Comparison of ENCODE assay signal across 12 cellular contexts in the genomic region with DNA sequence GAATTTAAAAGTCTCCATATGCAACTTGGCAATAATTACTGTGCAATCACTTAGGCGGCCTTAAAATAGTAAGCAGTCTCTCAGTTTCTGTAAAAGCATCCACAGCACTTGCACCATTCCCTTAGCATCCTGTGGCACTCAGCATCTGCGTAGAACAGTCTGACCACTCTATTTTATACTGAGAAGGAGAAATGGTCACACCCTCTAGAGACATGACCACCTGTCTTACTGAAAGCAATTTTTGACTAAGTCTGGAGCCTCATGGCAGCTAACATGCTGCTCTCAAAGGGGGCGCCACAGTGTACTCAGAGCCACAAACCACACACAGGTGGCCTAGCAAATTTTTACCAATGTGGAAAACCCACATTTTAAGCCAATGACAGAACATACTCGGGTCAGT.
DNase-seq lines count a peak whose midpoint lies in the region; ATAC-seq and TF ChIP-seq lines count a peak whose summit lies in the region.
"Had no signal": no experiment of that assay in that cellular context is flagged by ENCODE, and none has a peak within 500 bp of the region (broad histone marks: within the 10 kb centered on the region; RNA-seq: fewer than 3 reads in every experiment).

No MANE protein-coding gene starts in this region.

- H3K36me3 Mint-ChIP-seq in endodermal cell (ENCODE audit: low read depth), result peaks cover 80% of the 10 kb centered on the region

- H3K27ac ChIP-seq in endodermal cell (ENCODE audit: low read depth, low read length), result no peak overlapping the region
- H3K27ac ChIP-seq: hepatocyte had no signal

- peak overlapping the region; percentile 59 for H3K4me3 ChIP-seq in endodermal cell (ENCODE audit: low read length)
- H3K4me3 ChIP-seq: hepatocyte had no signal

- DNase-seq in endodermal cell (no peak), AG08395 (ENCODE audit: low spot score) (no peak), UCSD-AML1 (lab: John Stamatoyannopoulos, UW; ENCODE audit: unreplicated experiment) (no peak), Right ventricle myocardium superior (no peak)
- DNase-seq in activated naive CD4-positive, alpha-beta T cell treated with Interleukin-2 at 50 U/mL for 16 hours, result no peak
- DNase-seq: activated CD4-positive, alpha-beta T cell treated with anti-CD3 and anti-CD28 coated beads for 1 hour; DMS53; NCI-H146 had no signal

- WGBS in endodermal cell (ENCODE audit: insufficient coverage in 1 of 2, insufficient read length in 1 of 2), 2 experiments, result 86 to 93% methylated on average over 2 to 4 of the region's 4 CpGs

- intact Hi-C loops in Right ventricle myocardium superior (cut with DNase I), result no loop called here

- H3K9me3 ChIP-seq in endodermal cell (ENCODE audit: control insufficient read depth, low read length), result peaks cover 43% of the 10 kb centered on the region

- peak overlapping the region; percentile 16 for H3K4me3 Mint-ChIP-seq in endodermal cell

- H3K27me3 Mint-ChIP-seq in endodermal cell (ENCODE audit: insufficient read depth), result no peaks in the 10 kb centered on the region

- H3K9me3 Mint-ChIP-seq in endodermal cell, result peaks cover 19% of the 10 kb centered on the region

- peaks cover 57% of the 10 kb centered on the region for H3K36me3 ChIP-seq in endodermal cell (ENCODE audit: control insufficient read depth, insufficient read depth, low read length)

- no peak overlapping the region for H3K9ac ChIP-seq in endodermal cell (ENCODE audit: extremely low read depth, low read length, poor library complexity, severe bottlenecking)

- ATAC-seq in GM19023 (IDR thresholded peaks at IDR 0.05; ENCODE audit: unreplicated experiment), result peak; percentile 88
- ATAC-seq in GM21723 (IDR thresholded peaks at IDR 0.05; ENCODE audit: unreplicated experiment), result peak; percentile 93
- ATAC-seq in HG03135 (IDR thresholded peaks at IDR 0.05; ENCODE audit: unreplicated experiment), result peak; percentile 92
- no peak for ATAC-seq in Right ventricle myocardium superior (ENCODE audit: poor library complexity)

- peak; percentile 65 for TF ChIP-seq CTCF in endodermal cell (conservative IDR thresholded peaks at IDR 0.05)

- H3K4me1 ChIP-seq in endodermal cell (ENCODE audit: control insufficient read depth, insufficient read depth, low read length), result peaks cover 13% of the 10 kb centered on the region

- H3K27ac Mint-ChIP-seq in endodermal cell, result peak overlapping the region; percentile 67

- H3K4me1 Mint-ChIP-seq in endodermal cell, result peaks cover 53% of the 10 kb centered on the region

- H3K27me3 ChIP-seq in endodermal cell (ENCODE audit: control insufficient read depth, insufficient read depth, low read length, poor library complexity, severe bottlenecking), result no peaks in the 10 kb centered on the region
- H3K27me3 ChIP-seq: hepatocyte had no signal
